6 cellular contexts compared by ENCODE assay signal in genomic region chr1:226793620-226794276, GRCh38.
"Had no signal": no experiment of that assay in that cellular context is flagged by ENCODE, and none has a peak within 500 bp of the region (broad histone marks: within the 10 kb centered on the region; RNA-seq: fewer than 3 reads in every experiment).

No MANE protein-coding gene starts in this region.

- H3K27ac ChIP-seq: GM23248 had no signal

- H2AFZ ChIP-seq: GM23248 had no signal

- DNase-seq: GM23248, GOT3, H7, IMR-90 had no signal

- H3K9me3 ChIP-seq: HAP-1 had no signal

- H3K4me1 ChIP-seq: HAP-1 had no signal

- H3K4me3 ChIP-seq: GM23248, HAP-1, K562 had no signal

- H3K36me3 ChIP-seq: HAP-1 had no signal
